Comparison of ENCODE assay signal across 17 cellular contexts in the genomic region with DNA sequence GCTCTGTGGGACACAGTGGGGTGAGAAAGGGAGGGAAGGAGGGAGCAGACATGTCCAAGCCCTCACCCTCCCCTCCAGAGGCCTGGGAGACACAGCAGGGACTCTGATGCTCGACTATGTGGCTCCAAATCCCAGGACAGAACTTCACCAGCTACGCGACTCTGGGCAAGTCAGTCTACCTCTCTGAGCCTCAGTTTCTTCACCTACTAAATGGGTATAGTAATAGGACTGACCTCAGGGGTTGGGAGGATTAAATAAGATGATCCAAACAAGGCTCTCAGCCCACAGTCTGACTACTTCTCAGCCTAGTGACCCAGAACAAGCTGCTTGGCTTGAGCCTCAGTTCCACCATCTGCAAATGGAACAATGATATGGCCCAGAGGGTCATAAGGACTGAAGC. TPM values are rescaled to one million over a fixed set of nuclear protein-coding genes. Genes with fewer than 3 reads are reported as not detected.
DNase-seq lines count a peak whose midpoint lies in the region; ATAC-seq, FAIRE-seq and TF ChIP-seq lines count a peak whose summit lies in the region.
"Had no signal": no experiment of that assay in that cellular context is flagged by ENCODE, and none has a peak within 500 bp of the region (broad histone marks: within the 10 kb centered on the region; RNA-seq: fewer than 3 reads in every experiment).

No MANE protein-coding gene starts in this region.

- no peak overlapping the region for H2AFZ ChIP-seq in HepG2 (ENCODE audit: low read length)

- in situ Hi-C loops in HepG2 (cut with HindIII; ENCODE audit: extremely low pct_ligation_motif_present, low pct_unique_long_range_greater_than_20kb): no loop called here

- H3K27ac ChIP-seq in HepG2 (ENCODE audit: extremely low read length, insufficient read depth, low read length): no peak overlapping the region
- H3K27ac ChIP-seq in right lobe of liver: peak overlapping the region in 1 of 3 donors; percentile 33
- peak overlapping the region; percentile 27 to 76 for H3K27ac ChIP-seq in kidney (ENCODE audit: low read depth in 2 of 2, low read length in 2 of 2)
- peak overlapping the region; percentile 92 to 95 (median 94) for H3K27ac ChIP-seq in sigmoid colon
- no peak overlapping the region for H3K27ac ChIP-seq in CD8-positive, alpha-beta memory T cell (ENCODE audit: low read depth, low read length)

- POLR2A ChIA-PET in HepG2 (lab: Yijun Ruan, JAX): no interaction called here
- POLR2A ChIA-PET in CD8-positive, alpha-beta memory T cell (lab: Charles Lee): no interaction called here

- no peaks in the 10 kb centered on the region for H3K79me2 ChIP-seq in HepG2 (ENCODE audit: insufficient read depth, low read length)

- no TSS peak for BruUV-seq in HepG2 (replicated peaks; lab: Mats Ljungman, UMichigan)

- TF ChIP-seq RAD21 in HepG2 (CRISPR knock-in tag; IDR thresholded peaks at IDR 0.05): no peak

- H3K36me3 Mint-ChIP-seq in CD8-positive, alpha-beta memory T cell: no peaks in the 10 kb centered on the region
- H3K36me3 Mint-ChIP-seq: memory B cell had no signal

- H3K27me3 ChIP-seq in HepG2 (ENCODE audit: control insufficient read depth in 1 of 2, insufficient read depth in 2 of 2, low read length in 2 of 2) (no peaks in the 10 kb centered on the region; a peak in 1 of 5 replicates), right lobe of liver (no peaks in the 10 kb centered on the region), sigmoid colon (no peaks in the 10 kb centered on the region)
- no peaks in the 10 kb centered on the region for H3K27me3 ChIP-seq in CD8-positive, alpha-beta memory T cell (ENCODE audit: insufficient read depth, low read length, poor library complexity, severe bottlenecking)

- no peak for TF ChIP-seq POLR2A in HepG2 (IDR thresholded peaks at IDR 0.05; ENCODE audit: insufficient read depth in 1 of 2, low read depth in 2 of 2, low read length in 2 of 2)
- TF ChIP-seq POLR2A in right lobe of liver (IDR thresholded peaks at IDR 0.05): no peak
- TF ChIP-seq POLR2A in sigmoid colon (IDR thresholded peaks at IDR 0.05): no peak

- H3K9ac ChIP-seq in HepG2 (ENCODE audit: insufficient read depth, low read depth, low read length) (no peak overlapping the region), kidney (ENCODE audit: low read length in 2 of 2) (no peak overlapping the region)

- H4K20me1 ChIP-seq in HepG2 (ENCODE audit: insufficient read depth, low read length): no peaks in the 10 kb centered on the region

- H3K9me3 Mint-ChIP-seq in CD8-positive, alpha-beta memory T cell: no peaks in the 10 kb centered on the region
- H3K9me3 Mint-ChIP-seq: activated B cell treated with CpG ODN at 0.5 μM for 24 hours, memory B cell had no signal

- H3K9me3 ChIP-seq in HepG2 (ENCODE audit: low read length) (no peaks in the 10 kb centered on the region), right lobe of liver (no peaks in the 10 kb centered on the region), kidney (ENCODE audit: control insufficient read depth in 1 of 2, low read length in 2 of 2) (no peaks in the 10 kb centered on the region), sigmoid colon (no peaks in the 10 kb centered on the region)
- no peaks in the 10 kb centered on the region for H3K9me3 ChIP-seq in CD8-positive, alpha-beta memory T cell (ENCODE audit: low read length)

- intact Hi-C loops in HepG2 (cut with micrococcal nuclease; ENCODE audit: unreplicated experiment) (no loop called here), right lobe of liver (cut with DNase I) (loop anchor here in 1 of 2 donors (10.0 kb wide), 1 partner anchor 1294 kb away; no protein-coding TSS in a partner anchor), kidney (cut with DNase I) (no loop called here), sigmoid colon (cut with DNase I) (no loop called here)

- H3K27ac Mint-ChIP-seq in CD8-positive, alpha-beta memory T cell: no peak overlapping the region
- H3K27ac Mint-ChIP-seq: activated B cell treated with CpG ODN at 0.5 μM for 24 hours, memory B cell, progenitor cell of endocrine pancreas had no signal

- H3K4me2 ChIP-seq in HepG2 (ENCODE audit: low read depth, low read length): no peak overlapping the region

- no peak overlapping the region for H3K4me3 Mint-ChIP-seq in CD8-positive, alpha-beta memory T cell
- H3K4me3 Mint-ChIP-seq: activated B cell treated with CpG ODN at 0.5 μM for 24 hours, memory B cell had no signal

- 0% methylated on average over 1 of the region's 3 CpGs for WGBS in HepG2 (ENCODE audit: low lambda C conversion rate)
- 86% methylated on average over 1 of the region's 3 CpGs for WGBS in right lobe of liver (ENCODE audit: insufficient coverage, low coverage, low lambda C conversion rate, missing lambda C conversion rate)
- 80 to 85% methylated on average over 3 of the region's 3 CpGs for WGBS in sigmoid colon, 2 donors

- DNase-seq in HepG2 (ENCODE audit: low spot score) (no peak), right lobe of liver (no peak), kidney (no peak), sigmoid colon (no peak), SKM-1 (lab: John Stamatoyannopoulos, UW; ENCODE audit: unreplicated experiment) (no peak), ecto neural progenitor cell (ENCODE audit: low spot score) (no peak), T1000 (lab: John Stamatoyannopoulos, UW) (no peak)
- no peak for DNase-seq in CD8-positive, alpha-beta memory T cell
- DNase-seq: activated B cell treated with CpG ODN at 0.5 μM for 24 hours; activated naive CD4-positive, alpha-beta T cell treated with anti-CD3 and anti-CD28 coated beads, Interleukin-2, amount 50 U/mL, for 16 hours; Calu3; GOT3; NCI-H1436; stimulated activated CD4-positive, alpha-beta T cell treated with anti-CD3 and anti-CD28 coated beads, Interleukin-4, amount 100 ng/mL, for 1 hour had no signal

- CTCF ChIA-PET in HepG2 (lab: Yijun Ruan, JAX; ENCODE audit: low intra/inter-chr PET ratio, low total read pairs): no interaction called here
- CTCF ChIA-PET in CD8-positive, alpha-beta memory T cell (lab: Charles Lee): no interaction called here

- no peaks in the 10 kb centered on the region for H3K4me1 Mint-ChIP-seq in CD8-positive, alpha-beta memory T cell

- no peak for TF ChIP-seq EP300 in HepG2 (IDR thresholded peaks at IDR 0.05; ENCODE audit: low read depth in 2 of 2, low read length in 2 of 2)
- TF ChIP-seq EP300 in HepG2 (CRISPR knock-in tag; IDR thresholded peaks at IDR 0.05; ENCODE audit: borderline replicate concordance): no peak
- no peak for TF ChIP-seq EP300 in sigmoid colon (IDR thresholded peaks at IDR 0.05)

- peaks cover 16 to 35% of the 10 kb centered on the region in 2 donors for H3K27me3 Mint-ChIP-seq in CD8-positive, alpha-beta memory T cell
- H3K27me3 Mint-ChIP-seq: progenitor cell of endocrine pancreas had no signal

- peaks cover 27% of the 10 kb centered on the region for H3K4me1 ChIP-seq in HepG2 (ENCODE audit: insufficient read depth, low read length)
- no peaks in the 10 kb centered on the region for H3K4me1 ChIP-seq in right lobe of liver
- H3K4me1 ChIP-seq in kidney (ENCODE audit: control insufficient read depth in 1 of 2, insufficient read depth in 1 of 2, low read depth in 1 of 2, low read length in 2 of 2): peaks cover 0 to 27% of the 10 kb centered on the region in 2 donors
- peaks cover 0 to 100% (median 92%) of the 10 kb centered on the region in 4 donors for H3K4me1 ChIP-seq in sigmoid colon
- no peaks in the 10 kb centered on the region for H3K4me1 ChIP-seq in CD8-positive, alpha-beta memory T cell (ENCODE audit: insufficient read depth, low read length)

- H3K4me3 ChIP-seq in HepG2 (replicated peaks in 1 of 3; ENCODE audit: insufficient read depth in 1 of 3, low read depth in 2 of 3, low read length in 3 of 3): no peak overlapping the region
- H3K4me3 ChIP-seq in right lobe of liver: no peak overlapping the region
- H3K4me3 ChIP-seq in kidney (ENCODE audit: low read length in 2 of 2): no peak overlapping the region
- no peak overlapping the region for H3K4me3 ChIP-seq in sigmoid colon
- no peak overlapping the region for H3K4me3 ChIP-seq in CD8-positive, alpha-beta memory T cell (ENCODE audit: low read length)

- TF ChIP-seq CTCF in HepG2 (CRISPR knock-in tag; IDR thresholded peaks at IDR 0.05): no peak
- TF ChIP-seq CTCF in right lobe of liver (IDR thresholded peaks at IDR 0.05): no peak
- TF ChIP-seq CTCF in kidney (IDR thresholded peaks at IDR 0.05; ENCODE audit: borderline replicate concordance, extremely low read depth, insufficient read depth): no peak
- no peak for TF ChIP-seq CTCF in sigmoid colon (IDR thresholded peaks at IDR 0.05)

- ATAC-seq in HepG2: no peak
- ATAC-seq in right lobe of liver: no peak
- ATAC-seq: esophagus mucosa had no signal

- H3K36me3 ChIP-seq in HepG2 (replicated peaks in 1 of 2; ENCODE audit: control insufficient read depth in 1 of 2, insufficient read depth in 2 of 2, low read length in 2 of 2) (no peaks in the 10 kb centered on the region), right lobe of liver (no peaks in the 10 kb centered on the region), kidney (ENCODE audit: control insufficient read depth in 1 of 2, insufficient read depth in 2 of 2, low read length in 2 of 2) (no peaks in the 10 kb centered on the region), sigmoid colon (no peaks in the 10 kb centered on the region)
- no peaks in the 10 kb centered on the region for H3K36me3 ChIP-seq in CD8-positive, alpha-beta memory T cell (ENCODE audit: insufficient read depth, low read length)

- FAIRE-seq in HepG2 (lab: Jason Lieb, UNC) (no peak), kidney (lab: Jason Lieb, UNC) (no peak)

RNA-seq across cellular contexts. Expression of gene SDC3, which starts 19.6 kb away (rescaled TPM):
- total RNA-seq in HepG2 (2016; rRNA removed; fragmentation: Illumina TruSeq; extraction: Trizol): 0.18 and 0.49 TPM in 2 replicates
- total RNA-seq in HepG2 (2016; cell fraction: cytosol; rRNA removed; fragmentation: Illumina TruSeq; extraction: Trizol; ENCODE audit: low read depth): 0.10 and 0.26 TPM in 2 replicates
- 0.25 and 0.61 TPM in 2 replicates for total RNA-seq in HepG2 (2016; cell fraction: insoluble cytoplasmic fraction; rRNA removed; fragmentation: Illumina TruSeq; extraction: Trizol)
- 0.24 and 0.40 TPM in 2 replicates for total RNA-seq in HepG2 (2016; cell fraction: membrane; rRNA removed; fragmentation: Illumina TruSeq; extraction: Trizol)
- 0.47 and 0.78 TPM in 2 replicates for total RNA-seq in HepG2 (2016; cell fraction: nucleus; rRNA removed; fragmentation: Illumina TruSeq; extraction: Trizol)
- polyA plus RNA-seq in HepG2 (2011; rRNA removed): 0.84 and 0.85 TPM in 2 replicates
- polyA plus RNA-seq in HepG2 (2011; cell fraction: cytosol; rRNA removed): 0.64 and 0.74 TPM in 2 replicates
- polyA plus RNA-seq in HepG2 (2011; cell fraction: nucleus; rRNA removed): 1.3 and 1.4 TPM in 2 replicates
- polyA plus RNA-seq in HepG2 (2012): 0.98 and 2.3 TPM in 2 replicates
- 0.11 and 0.24 TPM in 2 replicates for polyA plus RNA-seq in HepG2 (2016; cell fraction: cytosol; fragmentation: Illumina TruSeq; extraction: Trizol; ENCODE audit: low read depth)
- 0.69 and 0.96 TPM in 2 replicates for polyA plus RNA-seq in HepG2 (2016; cell fraction: insoluble cytoplasmic fraction; fragmentation: Illumina TruSeq; extraction: Trizol; ENCODE audit: low read depth)
- 0.35 and 0.79 TPM in 2 replicates for polyA plus RNA-seq in HepG2 (2016; cell fraction: membrane; fragmentation: Illumina TruSeq; extraction: Trizol; ENCODE audit: low read depth)
- polyA plus RNA-seq in HepG2 (2016; cell fraction: nucleus; fragmentation: Illumina TruSeq; extraction: Trizol; ENCODE audit: insufficient read depth, low read depth): 1.5 and 1.7 TPM in 2 replicates
- 1.8 and 6.1 TPM in 2 replicates for polyA minus RNA-seq in HepG2 (2011; rRNA and poly(A)+ RNA removed; ENCODE audit: low replicate concordance)
- 0.89 and 2.0 TPM in 2 replicates for polyA minus RNA-seq in HepG2 (2011; cell fraction: cytosol; rRNA and poly(A)+ RNA removed)
- polyA minus RNA-seq in HepG2 (2011; cell fraction: nucleus; rRNA and poly(A)+ RNA removed): 0.37 and 0.77 TPM in 2 replicates
- 10 to 100 TPM; 13.8 to 45.7 (median 16.2) TPM for total RNA-seq in right lobe of liver
- 58.7 TPM for total RNA-seq in kidney
- polyA plus RNA-seq in kidney (ENCODE audit: insufficient read depth, low read depth, low replicate concordance): 11.0 TPM
- 10 to 100 TPM; 29.9 to 91.1 (median 50.7) TPM for total RNA-seq in sigmoid colon
- 10 to 100 TPM in 1 of 3 donors, 1 to 10 TPM in 2; 2.4 to 29.8 (median 6.5) TPM for polyA plus RNA-seq in sigmoid colon
- total RNA-seq in CD8-positive, alpha-beta memory T cell: under 1 TPM; 0.44 TPM
- not detected for polyA plus RNA-seq in CD8-positive, alpha-beta memory T cell

Comparison
In these comparisons a context has a peak if more than half of its experiments do, and no peak if none do; other contexts are left out.
1. RNA of gene SDC3, which starts 19.6 kb away (total RNA-seq): 58.7 TPM in kidney (single experiment), 29.9 to 91.1 TPM in sigmoid colon and 13.8 to 45.7 TPM in right lobe of liver; 0.10 to 0.78 TPM in HepG2 and 0.44 TPM in CD8-positive, alpha-beta memory T cell; every median in the first group is over 4 times any median in the second.
2. H3K27ac ChIP-seq: peak in kidney (2 of 2) and sigmoid colon (4 of 4); none in HepG2 (single experiment) and CD8-positive, alpha-beta memory T cell (single experiment).